ENCODE assay signal across 8 cellular contexts in genomic region chr7:121366852-121367431, GRCh38. TPM values are rescaled to one million over a fixed set of nuclear protein-coding genes. Genes with fewer than 3 reads are reported as not detected.
A peak's percentile ranks its signal among the peaks of the same experiment; 100 is the strongest.
DNase-seq lines count a peak whose midpoint lies in the region; ATAC-seq and TF ChIP-seq lines count a peak whose summit lies in the region.
"Had no signal": no experiment of that assay in that cellular context is flagged by ENCODE, and none has a peak within 500 bp of the region (broad histone marks: within the 10 kb centered on the region; RNA-seq: fewer than 3 reads in every experiment).

No MANE protein-coding gene starts in this region.

- WGBS in GM23248 (ENCODE audit: low coverage in 1 of 2, low lambda C conversion rate in 2 of 2, missing lambda C conversion rate in 2 of 2), 2 experiments = 8 to 13% methylated on average over 2 of the region's 2 CpGs
- WGBS in aorta, 2 donors = 25 to 28% methylated on average over 2 of the region's 2 CpGs

- TF ChIP-seq CTCF in Caco-2 (IDR thresholded peaks at IDR 0.05; ENCODE audit: insufficient read depth in 1 of 2, low read depth in 1 of 2, low read length in 1 of 2, severe bottlenecking in 1 of 2, unreplicated experiment in 1 of 2) (peak; percentile 55 to 67), OCI-LY1 (IDR thresholded peaks at IDR 0.05; ENCODE audit: low read length) (peak; percentile 99)

- H3K27me3 Mint-ChIP-seq in Caco-2 (ENCODE audit: insufficient read depth, unreplicated experiment) (no peaks in the 10 kb centered on the region), naive B cell (no peaks in the 10 kb centered on the region)

- in situ Hi-C loops in GM23248 (cut with MboI) = loop anchor here (5.0 to 10.0 kb wide), 2 partner anchors 180 to 628 kb away; no protein-coding TSS in a partner anchor

- H3K9ac ChIP-seq in GM23248 (no peak overlapping the region), OCI-LY1 (ENCODE audit: low read length) (no peak overlapping the region)

- DNase-seq in Caco-2 = peak in 1 of 2 experiments; percentile 28
- peak; percentile 51 for DNase-seq in GM23248
- peak; percentile 45 for DNase-seq in dedifferentiated amniotic fluid mesenchymal stem cell (ENCODE audit: extremely low spot score)
- peak; percentile 49 for DNase-seq in naive B cell
- no peak for DNase-seq in aorta
- DNase-seq in mucosa of gallbladder (ENCODE audit: low spot score) = no peak

- POLR2A ChIA-PET in Caco-2 (lab: Charles Lee) = no interaction called here

- H3K9me2 ChIP-seq in GM23248 (ENCODE audit: insufficient read depth) = no peaks in the 10 kb centered on the region
- H3K9me2 ChIP-seq in OCI-LY1 (ENCODE audit: low read depth, low read length) = no peaks in the 10 kb centered on the region

- intact Hi-C loops in Caco-2 (cut with micrococcal nuclease; ENCODE audit: unreplicated experiment) (loop anchor here (1.0 to 5.0 kb wide), 5 partner anchors 29 to 628 kb away; partner anchors contain the start of gene FAM3C), aorta (cut with DNase I) (loop anchor here (1.0 to 10.0 kb wide), 2 partner anchors 180 to 628 kb away; no protein-coding TSS in a partner anchor)

- H3K27ac Mint-ChIP-seq in Caco-2 (ENCODE audit: unreplicated experiment) (no peak overlapping the region), naive B cell (peak overlapping the region in 4 of 6 donors; percentile 23 to 89 (median 68))

- H3K4me1 ChIP-seq in Caco-2 (no peaks in the 10 kb centered on the region), GM23248 (ENCODE audit: insufficient read depth) (peaks cover 2% of the 10 kb centered on the region; the same call in 1 of the 2 replicates), OCI-LY1 (ENCODE audit: insufficient read depth, low read length, severe bottlenecking) (peaks cover 38% of the 10 kb centered on the region), aorta (ENCODE audit: control insufficient read depth in 1 of 2, insufficient read depth in 2 of 2, low read length in 2 of 2) (no peaks in the 10 kb centered on the region)

- H3K9me3 ChIP-seq in Caco-2 = no peaks in the 10 kb centered on the region
- no peaks in the 10 kb centered on the region for H3K9me3 ChIP-seq in GM23248 (ENCODE audit: low read depth)
- H3K9me3 ChIP-seq in OCI-LY1 (ENCODE audit: low read length) = no peaks in the 10 kb centered on the region
- no peaks in the 10 kb centered on the region for H3K9me3 ChIP-seq in aorta (ENCODE audit: control insufficient read depth, low read length)

- CTCF ChIA-PET in Caco-2 (lab: Charles Lee) = interaction anchor here (1.2 to 1.5 kb wide), 4 partner anchors 29 to 627 kb away, joined by 3 to 18 read pairs (median 8); partner anchors contain the start of gene FAM3C

- H3K4me1 Mint-ChIP-seq in Caco-2 (ENCODE audit: low read depth, unreplicated experiment) (no peaks in the 10 kb centered on the region), naive B cell (peaks cover 25 to 58% (median 39%) of the 10 kb centered on the region in 3 donors)

- H4K20me1 ChIP-seq in GM23248 (ENCODE audit: insufficient read depth) (no peaks in the 10 kb centered on the region), OCI-LY1 (ENCODE audit: insufficient read depth, low read length) (no peaks in the 10 kb centered on the region)

- no peak overlapping the region for H3K4me3 ChIP-seq in Caco-2 (ENCODE audit: low read depth, low read length)
- no peak overlapping the region for H3K4me3 ChIP-seq in GM23248
- H3K4me3 ChIP-seq in OCI-LY1 (ENCODE audit: low read depth, low read length, poor library complexity, severe bottlenecking) = no peak overlapping the region
- H3K4me3 ChIP-seq in aorta (ENCODE audit: low read length in 2 of 2) = no peak overlapping the region
- H3K4me3 ChIP-seq: skin epidermis had no signal

- H3K4me3 Mint-ChIP-seq in Caco-2 (ENCODE audit: unreplicated experiment) = no peak overlapping the region
- H3K4me3 Mint-ChIP-seq in naive B cell = peak overlapping the region in 2 of 8 donors; percentile 16 to 49

- no peak overlapping the region for H2AFZ ChIP-seq in GM23248
- H2AFZ ChIP-seq in OCI-LY1 (ENCODE audit: low read length) = no peak overlapping the region

- no peaks in the 10 kb centered on the region for H3K27me3 ChIP-seq in Caco-2 (replicated peaks; ENCODE audit: control insufficient read depth, insufficient read depth, low read length)
- H3K27me3 ChIP-seq in GM23248 (replicated peaks; ENCODE audit: insufficient read depth) = no peaks in the 10 kb centered on the region
- H3K27me3 ChIP-seq in OCI-LY1 (ENCODE audit: insufficient read depth, low read length) = no peaks in the 10 kb centered on the region
- no peaks in the 10 kb centered on the region for H3K27me3 ChIP-seq in aorta (ENCODE audit: control insufficient read depth in 1 of 2, insufficient read depth in 2 of 2, low read length in 1 of 2)

- H3K27ac ChIP-seq in GM23248 (no peak overlapping the region), OCI-LY1 (ENCODE audit: low read depth, low read length, poor library complexity, severe bottlenecking) (no peak overlapping the region), aorta (ENCODE audit: low read depth in 1 of 2, low read length in 2 of 2) (no peak overlapping the region)

- H3K36me3 ChIP-seq in Caco-2 (ENCODE audit: control insufficient read depth, insufficient read depth, low read length) = no peaks in the 10 kb centered on the region; the same call in none of the 2 replicates
- peaks cover 13% of the 10 kb centered on the region for H3K36me3 ChIP-seq in GM23248 (ENCODE audit: low read depth)
- H3K36me3 ChIP-seq in OCI-LY1 (ENCODE audit: insufficient read depth, low read length) = peaks cover 37% of the 10 kb centered on the region; the same call in 1 of the 2 replicates
- H3K36me3 ChIP-seq in aorta (ENCODE audit: control insufficient read depth in 1 of 2, insufficient read depth in 2 of 2, low read length in 1 of 2) = no peaks in the 10 kb centered on the region

- H3K36me3 Mint-ChIP-seq in Caco-2 (ENCODE audit: insufficient read depth, unreplicated experiment) (peaks cover 6% of the 10 kb centered on the region), naive B cell (peaks cover 8 to 20% of the 10 kb centered on the region in 2 donors)

- ATAC-seq in naive B cell (ENCODE audit: low read depth in 2 of 2) (peak in 1 of 2 donors; percentile 23), aorta (ENCODE audit: low FRiP score) (no peak)

- no TSS peak for BruUV-seq in Caco-2 (replicated peaks; lab: Mats Ljungman, UMichigan)

- H3K9me3 Mint-ChIP-seq in Caco-2 (ENCODE audit: unreplicated experiment) = no peaks in the 10 kb centered on the region
- no peaks in the 10 kb centered on the region for H3K9me3 Mint-ChIP-seq in naive B cell

- H3K79me2 ChIP-seq in GM23248 (ENCODE audit: insufficient read depth) (no peaks in the 10 kb centered on the region), OCI-LY1 (ENCODE audit: insufficient read depth, low read length) (no peaks in the 10 kb centered on the region)

- no peaks in the 10 kb centered on the region; the same call in 1 of the 2 replicates for H3F3A ChIP-seq in GM23248 (ENCODE audit: insufficient read depth)
- H3F3A ChIP-seq in OCI-LY1 (ENCODE audit: insufficient read depth, low read length) = no peaks in the 10 kb centered on the region

- H3K4me2 ChIP-seq in GM23248 (ENCODE audit: unreplicated experiment) (no peak overlapping the region), OCI-LY1 (ENCODE audit: low read length) (no peak overlapping the region)

RNA-seq across cellular contexts. Expression of gene FAM3C, which starts 29.2 kb away (rescaled TPM):
- 40.2 and 40.5 TPM in 2 replicates for total RNA-seq in Caco-2 (2022)
- 38.6 and 43.5 TPM in 2 replicates for total RNA-seq in GM23248 (2014; rRNA removed; shearing (Covaris generic))
- polyA plus RNA-seq in GM23248 (2016; fragmentation: Nextera tagmentation; extraction: Ambion mirVana) = 52.4 and 53.1 TPM in 2 replicates
- polyA plus RNA-seq in naive B cell (ENCODE audit: low read depth in 6 of 6) = 100 to 1,000 TPM in 3 of 6 donors, 10 to 100 TPM in 3; 79.8 to 115 (median 101) TPM
- 10 to 100 TPM; 64.9 to 68.4 TPM for total RNA-seq in aorta
- polyA plus RNA-seq in aorta = 10 to 100 TPM; 36.7 to 49.6 TPM
- 64.8 TPM for total RNA-seq in mucosa of gallbladder

RNA-seq across cellular contexts. Expression of gene WNT16, which starts 38.1 kb away (rescaled TPM):
- total RNA-seq in Caco-2 (2022) = not detected in 2 replicates
- 0.22 TPM in 1 of 2 replicates, not detected in the other for total RNA-seq in GM23248 (2014; rRNA removed; shearing (Covaris generic))
- 0.23 TPM in 2 replicates for polyA plus RNA-seq in GM23248 (2016; fragmentation: Nextera tagmentation; extraction: Ambion mirVana)
- 1 to 10 TPM in 5 of 6 donors, under 1 TPM in 1; 1.00 to 4.3 (median 2.9) TPM for polyA plus RNA-seq in naive B cell (ENCODE audit: low read depth in 6 of 6)
- total RNA-seq in aorta = not detected
- polyA plus RNA-seq in aorta = not detected
- total RNA-seq in mucosa of gallbladder = 0.17 TPM

Comparison
In these comparisons a context has a peak if more than half of its experiments do, and no peak if none do; other contexts are left out.
1. DNase-seq: peak in GM23248 (single experiment), dedifferentiated amniotic fluid mesenchymal stem cell (single experiment) and naive B cell (single experiment); none in aorta (0 of 2) and mucosa of gallbladder (single experiment).